Comparison of ENCODE assay signal across 14 cellular contexts in genomic region chr9:70557665-70558419, GRCh38.
DNase-seq lines count a peak whose midpoint lies in the region; ATAC-seq, FAIRE-seq and TF ChIP-seq lines count a peak whose summit lies in the region.
"Had no signal": no experiment of that assay in that cellular context is flagged by ENCODE, and none has a peak within 500 bp of the region (broad histone marks: within the 10 kb centered on the region; RNA-seq: fewer than 3 reads in every experiment).

No MANE protein-coding gene starts in this region.

- TF ChIP-seq CTCF in GM12878 (IDR thresholded peaks at IDR 0.05 in 2 of 3, conservative IDR thresholded peaks at IDR 0.05 in 1 of 3; ENCODE audit: control insufficient read depth in 2 of 3, extremely low read depth in 1 of 3, insufficient read depth in 1 of 3, low read depth in 3 of 3, low read length in 3 of 3) = no peak
- TF ChIP-seq CTCF in colonic mucosa (IDR thresholded peaks at IDR 0.05) = no peak

- H3K4me2 ChIP-seq in GM12878 (ENCODE audit: control insufficient read depth, insufficient read depth) = peak overlapping the region; percentile 62

- in situ Hi-C loops in GM12878 (cut with MboI) = no loop called here

- TF ChIP-seq RAD21 in GM12878 (IDR thresholded peaks at IDR 0.05; ENCODE audit: insufficient read depth, low read depth, low read length) = no peak

- RAD21 ChIA-PET in GM12878 (lab: Charles Lee; ENCODE audit: unreplicated experiment) = interaction anchor here (1.1 kb wide), 1 partner anchor 37 kb away, joined by 3 read pairs; no protein-coding TSS in a partner anchor

- H3K9ac ChIP-seq in GM12878 (ENCODE audit: control insufficient read depth, insufficient read depth, low read length) (no peak overlapping the region), colonic mucosa (ENCODE audit: low read depth in 2 of 2, low read length in 2 of 2) (no peak overlapping the region)

- H3K4me1 ChIP-seq in GM12878 (ENCODE audit: control insufficient read depth, insufficient read depth, low read length) (peaks cover 13% of the 10 kb centered on the region), colonic mucosa (no peaks in the 10 kb centered on the region)

- no peaks in the 10 kb centered on the region for H3K27me3 ChIP-seq in GM12878 (replicated peaks in 1 of 2; ENCODE audit: control insufficient read depth in 2 of 2, insufficient read depth in 2 of 2, low read length in 1 of 2)
- H3K27me3 ChIP-seq in colonic mucosa = no peaks in the 10 kb centered on the region

- TF ChIP-seq POLR2A in GM12878 (IDR thresholded peaks at IDR 0.05; ENCODE audit: low read depth, low read length) = no peak

- SMC1A ChIA-PET in GM12878 (lab: Charles Lee; ENCODE audit: uncharacterized antibody, unreplicated experiment) = interaction anchor here (0.8 to 1.2 kb wide), 2 partner anchors 37 to 44 kb away, joined by 4 to 9 read pairs; no protein-coding TSS in a partner anchor

- CTCF ChIA-PET in GM12878 (lab: Yijun Ruan, JAX) = no interaction called here

- H4K20me1 ChIP-seq in GM12878 (ENCODE audit: control insufficient read depth, insufficient read depth) = peaks cover 3% of the 10 kb centered on the region; the same call in 1 of the 2 replicates

- DNase-seq in GM12878 (ENCODE audit: low read depth, low spot score) (peak; percentile 55), foreskin melanocyte (no peak), colonic mucosa (no peak), NCI-H187 treated with DMSO at 0.1 percent for 48 hours (lab: John Stamatoyannopoulos, UW) (no peak)
- no peak for DNase-seq in stimulated activated naive CD4-positive, alpha-beta T cell (lab: John Stamatoyannopoulos, UW)
- DNase-seq: activated CD4-positive, alpha-beta T cell treated with anti-CD3 and anti-CD28 coated beads, Interleukin-2, amount 10 ng/mL, durations not matched to agents 7 days and 5 days; CD8-positive, alpha-beta memory T cell; naive thymus-derived CD8-positive, alpha-beta T cell; SHP77 had no signal

- ATAC-seq in GM18867 (IDR thresholded peaks at IDR 0.05; ENCODE audit: unreplicated experiment) = peak; percentile 99
- ATAC-seq in GM21528 (IDR thresholded peaks at IDR 0.05; ENCODE audit: low FRiP score, unreplicated experiment) = peak; percentile 98
- ATAC-seq in HG03097 (IDR thresholded peaks at IDR 0.05; ENCODE audit: low FRiP score, unreplicated experiment) = peak; percentile 97
- peak; percentile 99 for ATAC-seq in GM12878
- ATAC-seq: naive thymus-derived CD8-positive, alpha-beta T cell had no signal

- peak overlapping the region; percentile 44 for H2AFZ ChIP-seq in GM12878 (ENCODE audit: control insufficient read depth, low read depth, low read length)

- POLR2A ChIA-PET in GM12878 (lab: Charles Lee) = no interaction called here

- H3K27ac ChIP-seq in GM12878 (ENCODE audit: control insufficient read depth, insufficient read depth) = peak overlapping the region; percentile 33; the same call in 1 of the 2 replicates
- no peak overlapping the region for H3K27ac ChIP-seq in colonic mucosa
- H3K27ac ChIP-seq: skin epidermis had no signal

- H3K36me3 ChIP-seq in GM12878 (ENCODE audit: control insufficient read depth in 2 of 2, insufficient read depth in 2 of 2, low read length in 1 of 2) (no peaks in the 10 kb centered on the region), colonic mucosa (no peaks in the 10 kb centered on the region)

- peak; percentile 83 for FAIRE-seq in GM12878 (lab: Jason Lieb, UNC)
- FAIRE-seq: GM12892 had no signal

- no peak overlapping the region for H3K4me3 ChIP-seq in GM12878
- no peak overlapping the region for H3K4me3 ChIP-seq in colonic mucosa
- H3K4me3 ChIP-seq: skin epidermis had no signal

- 28% methylated on average over 6 of the region's 6 CpGs for WGBS in GM12878 (ENCODE audit: insufficient coverage, insufficient replicate concordance, low lambda C conversion rate, missing lambda C conversion rate)

- no TSS peak for BruUV-seq in GM12878 (replicated peaks; lab: Mats Ljungman, UMichigan)

- no peaks in the 10 kb centered on the region; the same call in 2 of the 3 replicates for H3K9me3 ChIP-seq in GM12878 (replicated peaks; ENCODE audit: control insufficient read depth, insufficient read depth, low read length)
- no peaks in the 10 kb centered on the region for H3K9me3 ChIP-seq in colonic mucosa

- H3K79me2 ChIP-seq in GM12878 (ENCODE audit: control insufficient read depth, insufficient read depth, low read length) = no peaks in the 10 kb centered on the region

- intact Hi-C loops in GM12878 (cut with micrococcal nuclease; ENCODE audit: unreplicated experiment) = no loop called here
- intact Hi-C loops in colonic mucosa (cut with DNase I) = no loop called here

- no peak for TF ChIP-seq EP300 in GM12878 (IDR thresholded peaks at IDR 0.05; ENCODE audit: borderline replicate concordance in 1 of 2, control insufficient read depth in 1 of 2, low read depth in 2 of 2, low read length in 2 of 2)

TF ChIP-seq in GM12878, 131 proteins besides CTCF, POLR2A, EP300 and RAD21 (continues in another document):
- TF ChIP-seq RAD51 (IDR thresholded peaks at IDR 0.05) (peak; percentile 71; the same call in 1 of the 2 replicates), PAX5 (IDR thresholded peaks at IDR 0.05; ENCODE audit: borderline replicate concordance, low read depth, low read length) (0 out of 2 replicates have a peak, but pooled peaks have one; percentile 40), ZNF207 (IDR thresholded peaks at IDR 0.05; ENCODE audit: borderline replicate concordance) (no peak), E2F8 (IDR thresholded peaks at IDR 0.05; ENCODE audit: low read depth, partially characterized antibody) (no peak), ZBTB11 (CRISPR knock-in tag; IDR thresholded peaks at IDR 0.05) (no peak), IKZF2 (IDR thresholded peaks at IDR 0.05) (0 out of 4 replicates have a peak, but pooled peaks of 1 of the 2 experiments have one; percentile 31), BCL11A (IDR thresholded peaks at IDR 0.05; ENCODE audit: low read depth, low read length) (peak; percentile 38; the same call in 1 of the 2 replicates), YBX1 (IDR thresholded peaks at IDR 0.05) (no peak), KDM1A (IDR thresholded peaks at IDR 0.05; ENCODE audit: borderline replicate concordance) (no peak)
